Comparison of ENCODE assay signal across 12 cellular contexts in the genomic region with DNA sequence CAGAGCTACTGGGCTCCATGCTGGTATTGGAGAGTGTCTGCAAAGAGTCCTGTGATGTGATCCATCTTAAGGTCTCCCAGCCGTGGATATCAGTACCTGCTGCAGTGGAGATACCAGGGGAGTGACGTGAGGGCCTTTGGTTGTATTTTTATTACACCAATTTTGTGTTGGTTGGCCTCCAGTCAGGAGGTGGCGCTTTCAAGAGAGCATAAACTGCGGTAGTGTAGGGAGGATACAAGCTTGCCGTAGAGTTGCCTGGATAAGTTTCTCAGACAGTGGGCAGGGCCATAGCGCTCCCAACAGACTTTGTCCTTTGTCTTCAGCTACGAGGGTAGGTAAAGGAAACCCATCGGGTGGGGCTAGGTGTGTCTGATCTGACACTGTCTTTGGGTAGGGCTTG.
DNase-seq lines count a peak whose midpoint lies in the region; ATAC-seq and TF ChIP-seq lines count a peak whose summit lies in the region.
"Had no signal": no experiment of that assay in that cellular context is flagged by ENCODE, and none has a peak within 500 bp of the region (broad histone marks: within the 10 kb centered on the region; RNA-seq: fewer than 3 reads in every experiment).

No MANE protein-coding gene starts in this region.

- DNase-seq in H4 (ENCODE audit: low spot score) (peak; percentile 67), HT1080 (ENCODE audit: low read depth) (peak; percentile 51), SW480 (ENCODE audit: low spot score) (peak; percentile 50), endothelial cell (ENCODE audit: low spot score) (no peak)
- DNase-seq in activated CD8-positive, alpha-beta memory T cell treated with anti-CD3 and anti-CD28 coated beads, Interleukin-2, amount 50 U/mL, for 48 hours, result no peak
- DNase-seq: C1 segment of cervical spinal cord; CD4-positive, alpha-beta T cell; DMS79; HFFc6 had no signal

- no peaks in the 10 kb centered on the region for H3K36me3 Mint-ChIP-seq in endothelial cell (ENCODE audit: low read depth, unreplicated experiment)

- H3K4me1 Mint-ChIP-seq in endothelial cell (ENCODE audit: unreplicated experiment), result peaks cover 25% of the 10 kb centered on the region
- H3K4me1 Mint-ChIP-seq: B cell had no signal

- no peak overlapping the region for H3K4me3 Mint-ChIP-seq in endothelial cell (ENCODE audit: unreplicated experiment)
- H3K4me3 Mint-ChIP-seq: B cell; CD4-positive, alpha-beta T cell; HFFc6 had no signal

- H3K27ac Mint-ChIP-seq in endothelial cell (ENCODE audit: unreplicated experiment), result no peak overlapping the region
- H3K27ac Mint-ChIP-seq: B cell; CD4-positive, alpha-beta T cell; HFFc6 had no signal

- no peaks in the 10 kb centered on the region for H3K9me3 Mint-ChIP-seq in endothelial cell (ENCODE audit: unreplicated experiment)

- H3K27me3 Mint-ChIP-seq in endothelial cell (ENCODE audit: unreplicated experiment), result no peaks in the 10 kb centered on the region
- H3K27me3 Mint-ChIP-seq: B cell; CD4-positive, alpha-beta T cell had no signal

- ATAC-seq in HG02798 (IDR thresholded peaks at IDR 0.05; ENCODE audit: poor library complexity, unreplicated experiment), result no peak
- ATAC-seq in HG02678 (IDR thresholded peaks at IDR 0.05; ENCODE audit: unreplicated experiment), result no peak

- no peak for TF ChIP-seq CTCF in endothelial cell (IDR thresholded peaks at IDR 0.05; ENCODE audit: unreplicated experiment)

Comparison
In these comparisons a context has a peak if more than half of its experiments do, and no peak if none do; other contexts are left out.
1. DNase-seq: peak in H4 (single experiment), HT1080 (single experiment) and SW480 (single experiment); none in endothelial cell (single experiment) and activated CD8-positive, alpha-beta memory T cell treated with anti-CD3 and anti-CD28 coated beads, Interleukin-2, amount 50 U/mL, for 48 hours (single experiment).